26 cellular contexts compared by ENCODE assay signal in genomic region chr11:125293596-125293995, GRCh38.
DNase-seq lines count a peak whose midpoint lies in the region; ATAC-seq, FAIRE-seq and TF ChIP-seq lines count a peak whose summit lies in the region.
"Had no signal": no experiment of that assay in that cellular context is flagged by ENCODE, and none has a peak within 500 bp of the region (broad histone marks: within the 10 kb centered on the region; RNA-seq: fewer than 3 reads in every experiment).

No MANE protein-coding gene starts in this region.

- no peaks in the 10 kb centered on the region for H3K4me1 ChIP-seq in IMR-90 (ENCODE audit: control insufficient read depth, insufficient read depth, low read length)
- H3K4me1 ChIP-seq in endothelial cell of umbilical vein (ENCODE audit: control insufficient read depth, extremely low read depth, insufficient read depth, low read length): peaks cover 34% of the 10 kb centered on the region
- H3K4me1 ChIP-seq: A549, BE2C, HAP-1 had no signal

- no peak overlapping the region for H4K5ac ChIP-seq in IMR-90 (ENCODE audit: low read depth, low read length)

- no peak overlapping the region for H2BK120ac ChIP-seq in IMR-90 (ENCODE audit: low read depth, low read length)

- H3K14ac ChIP-seq in IMR-90 (replicated peaks; ENCODE audit: low read depth, low read length): no peak overlapping the region

- H3K9me3 Mint-ChIP-seq in chondrocyte (ENCODE audit: low read depth): no peaks in the 10 kb centered on the region
- H3K9me3 Mint-ChIP-seq in activated CD4-positive, alpha-beta T cell treated with anti-CD3 and anti-CD28 coated beads, Interleukin-2, amount 10 ng/mL, durations not matched to agents 7 days and 5 days: no peaks in the 10 kb centered on the region
- no peaks in the 10 kb centered on the region for H3K9me3 Mint-ChIP-seq in stimulated activated naive B cell treated with anti-CD40 and anti-IgM and Interleukin-4, amounts not matched to agents 10 μg/mL and 1 μg/mL and 100 μg/mL, for 72 hours
- H3K9me3 Mint-ChIP-seq: CD4-positive, alpha-beta T cell; CD8-positive, alpha-beta memory T cell; GM23338 had no signal

- H3K9ac ChIP-seq in IMR-90 (ENCODE audit: low read depth, low read length) (no peak overlapping the region), endothelial cell of umbilical vein (replicated peaks; ENCODE audit: extremely low read depth, insufficient read depth, low read length) (no peak overlapping the region)
- H3K9ac ChIP-seq: BLaER1 treated with 17β-estradiol and CSF1 and Interleukin-3, amounts not matched to agents 10 nM and 100 nM had no signal

- H3K27me3 ChIP-seq in IMR-90 (ENCODE audit: control insufficient read depth, insufficient read depth, low read length) (peaks cover 10% of the 10 kb centered on the region), endothelial cell of umbilical vein (ENCODE audit: control insufficient read depth in 2 of 2, insufficient read depth in 2 of 2, low read length in 2 of 2) (peaks cover 0 to 3% of the 10 kb centered on the region in 2 experiments)
- H3K27me3 ChIP-seq: BLaER1 treated with 17β-estradiol and CSF1 and Interleukin-3, amounts not matched to agents 10 nM and 100 nM had no signal

- peak; percentile 78 for FAIRE-seq in endothelial cell of umbilical vein (lab: Jason Lieb, UNC)
- FAIRE-seq: A549, D721Med, GM12891, GM18507, H54 had no signal

- H3K4me1 Mint-ChIP-seq in chondrocyte (ENCODE audit: low read depth): peaks cover 49% of the 10 kb centered on the region
- H3K4me1 Mint-ChIP-seq in activated CD4-positive, alpha-beta T cell treated with anti-CD3 and anti-CD28 coated beads, Interleukin-2, amount 10 ng/mL, durations not matched to agents 7 days and 5 days: no peaks in the 10 kb centered on the region
- H3K4me1 Mint-ChIP-seq in stimulated activated naive B cell treated with anti-CD40 and anti-IgM and Interleukin-4, amounts not matched to agents 10 μg/mL and 1 μg/mL and 100 μg/mL, for 72 hours: no peaks in the 10 kb centered on the region
- H3K4me1 Mint-ChIP-seq: CD14-positive monocyte; CD8-positive, alpha-beta memory T cell had no signal

- CTCF ChIA-PET in IMR-90 (lab: Yijun Ruan, JAX): interaction anchor here (1.1 kb wide), 1 partner anchor 10 kb away, joined by 3 read pairs; no protein-coding TSS in a partner anchor
- CTCF ChIA-PET in endothelial cell of umbilical vein (lab: Charles Lee): interaction anchor here (0.9 kb wide), 1 partner anchor 52 kb away, joined by 4 read pairs; no protein-coding TSS in a partner anchor
- CTCF ChIA-PET in activated CD4-positive, alpha-beta T cell treated with anti-CD3 and anti-CD28 coated beads, Interleukin-2, amount 10 ng/mL, durations not matched to agents 7 days and 5 days (lab: Charles Lee): no interaction called here

- peaks cover 10% of the 10 kb centered on the region for H3K36me3 Mint-ChIP-seq in chondrocyte (ENCODE audit: low read depth)
- no peaks in the 10 kb centered on the region for H3K36me3 Mint-ChIP-seq in activated CD4-positive, alpha-beta T cell treated with anti-CD3 and anti-CD28 coated beads, Interleukin-2, amount 10 ng/mL, durations not matched to agents 7 days and 5 days (ENCODE audit: low read depth)
- no peaks in the 10 kb centered on the region for H3K36me3 Mint-ChIP-seq in stimulated activated naive B cell treated with anti-CD40 and anti-IgM and Interleukin-4, amounts not matched to agents 10 μg/mL and 1 μg/mL and 100 μg/mL, for 72 hours
- H3K36me3 Mint-ChIP-seq: CD14-positive monocyte; CD8-positive, alpha-beta memory T cell had no signal

- H2AK9ac ChIP-seq in IMR-90 (replicated peaks; ENCODE audit: low read depth, low read length, poor library complexity): no peak overlapping the region

- intact Hi-C loops in IMR-90 (cut with micrococcal nuclease): no loop called here
- intact Hi-C loops in endothelial cell of umbilical vein (cut with micrococcal nuclease): no loop called here
- intact Hi-C loops in sciatic nerve (cut with DNase I): no loop called here

- no peak for TF ChIP-seq RAD21 in IMR-90 (IDR thresholded peaks at IDR 0.05; ENCODE audit: low read length)

- no peak overlapping the region for H2BK15ac ChIP-seq in IMR-90 (ENCODE audit: low read depth, low read length)

- H3K9me1 ChIP-seq in IMR-90 (ENCODE audit: insufficient read depth, low read length) (0 out of 2 replicates have a peak, but pooled peaks cover 4% of the 10 kb centered on the region), endothelial cell of umbilical vein (replicated peaks; ENCODE audit: control insufficient read depth, extremely low read depth, insufficient read depth, low read length) (no peaks in the 10 kb centered on the region)

- no peak overlapping the region for H3K56ac ChIP-seq in IMR-90 (ENCODE audit: extremely low read depth, insufficient read depth, low read length)

- H3K36me3 ChIP-seq in IMR-90 (ENCODE audit: control insufficient read depth, insufficient read depth, low read length): no peaks in the 10 kb centered on the region
- no peaks in the 10 kb centered on the region for H3K36me3 ChIP-seq in endothelial cell of umbilical vein (ENCODE audit: control insufficient read depth in 2 of 2, extremely low read depth in 1 of 2, insufficient read depth in 2 of 2, low read length in 2 of 2)
- H3K36me3 ChIP-seq: BE2C; BLaER1 treated with 17β-estradiol and CSF1 and Interleukin-3, amounts not matched to agents 10 nM and 100 nM; HAP-1 had no signal

- H3K4me2 ChIP-seq in IMR-90 (ENCODE audit: low read depth, low read length) (no peak overlapping the region), endothelial cell of umbilical vein (ENCODE audit: insufficient read depth, low read length) (no peak overlapping the region)
- H3K4me2 ChIP-seq: A549, GM23338 had no signal

- no peak for TF ChIP-seq CTCF in IMR-90 (conservative IDR thresholded peaks at IDR 0.05; ENCODE audit: low read depth, low read length)
- TF ChIP-seq CTCF in chondrocyte (IDR thresholded peaks at IDR 0.05): no peak
- no peak for TF ChIP-seq CTCF in endothelial cell of umbilical vein (IDR thresholded peaks at IDR 0.05; ENCODE audit: extremely low read depth in 1 of 2, insufficient read depth in 1 of 2, low read depth in 1 of 2, low read length in 2 of 2)

- WGBS in IMR-90 (ENCODE audit: extremely low coverage in 2 of 2, insufficient read length in 1 of 2), 2 experiments: no CpG with 5 or more reads among the region's 5 CpGs

- 0 out of 2 replicates have a peak overlapping the region, but pooled peaks have one; percentile 27 for H2AK5ac ChIP-seq in IMR-90 (ENCODE audit: low read depth, low read length)

- TF ChIP-seq POLR2A in IMR-90 (IDR thresholded peaks at IDR 0.05; ENCODE audit: low read depth, low read length): no peak
- no peak for TF ChIP-seq POLR2A in endothelial cell of umbilical vein (IDR thresholded peaks at IDR 0.05; ENCODE audit: low read depth, low read length)

- H3K79me2 ChIP-seq in endothelial cell of umbilical vein (ENCODE audit: control insufficient read depth, insufficient read depth, low read length): no peaks in the 10 kb centered on the region

- H3K23ac ChIP-seq in IMR-90 (ENCODE audit: low read depth, low read length): no peak overlapping the region

- H2AFZ ChIP-seq in IMR-90 (replicated peaks; ENCODE audit: low read length, poor library complexity) (no peak overlapping the region), endothelial cell of umbilical vein (ENCODE audit: low read depth, low read length) (peak overlapping the region; percentile 12)
- H2AFZ ChIP-seq: GM23338 had no signal

- no peak overlapping the region for H2BK5ac ChIP-seq in IMR-90 (ENCODE audit: low read depth, low read length, poor library complexity, severe bottlenecking)

- H3K27ac ChIP-seq in IMR-90 (ENCODE audit: insufficient read depth, low read length) (no peak overlapping the region), endothelial cell of umbilical vein (ENCODE audit: insufficient read depth, low read depth, low read length) (no peak overlapping the region)
- H3K27ac ChIP-seq: A549; BLaER1 treated with 17β-estradiol and CSF1 and Interleukin-3, amounts not matched to agents 10 nM and 100 nM had no signal

- DNase-seq in IMR-90: no peak
- DNase-seq in chondrocyte (ENCODE audit: low spot score): no peak
- DNase-seq in endothelial cell of umbilical vein (ENCODE audit: low read depth, low spot score): no peak
- no peak for DNase-seq in activated CD4-positive, alpha-beta T cell treated with anti-CD3 and anti-CD28 coated beads, Interleukin-2, amount 10 ng/mL, durations not matched to agents 7 days and 5 days
- no peak for DNase-seq in sciatic nerve (ENCODE audit: low spot score)
- DNase-seq in stimulated activated naive B cell treated with anti-CD40 and anti-IgM and Interleukin-4, amounts not matched to agents 10 μg/mL and 1 μg/mL and 100 μg/mL, for 72 hours: no peak
- DNase-seq in LoVo (ENCODE audit: low spot score): no peak
- DNase-seq: 8988T; ACHN; AML-193; BE2C; CD4-positive, alpha-beta T cell; CD8-positive, alpha-beta memory T cell; DMS 273 treated with DMSO at 0.1 percent for 48 hours; DMS79; EL; GDM1 had no signal

- no peaks in the 10 kb centered on the region for H4K20me1 ChIP-seq in IMR-90 (ENCODE audit: insufficient read depth, low read length)
- H4K20me1 ChIP-seq in endothelial cell of umbilical vein (replicated peaks; ENCODE audit: control insufficient read depth, extremely low read depth, insufficient read depth, low read length): no peaks in the 10 kb centered on the region
- H4K20me1 ChIP-seq: BLaER1 treated with 17β-estradiol and CSF1 and Interleukin-3, amounts not matched to agents 10 nM and 100 nM had no signal

- dilution Hi-C loops in IMR-90 (cut with HindIII; ENCODE audit: low sequenced_read_pairs, unreplicated experiment): no loop called here
- dilution Hi-C loops in endothelial cell of umbilical vein (cut with MboI; ENCODE audit: extremely low pct_ligation_motif_present, low sequenced_read_pairs): no loop called here

- POLR2A ChIA-PET in IMR-90 (lab: Charles Lee; ENCODE audit: unreplicated experiment) (no interaction called here), endothelial cell of umbilical vein (lab: Charles Lee) (no interaction called here)
- POLR2A ChIA-PET in activated CD4-positive, alpha-beta T cell treated with anti-CD3 and anti-CD28 coated beads, Interleukin-2, amount 10 ng/mL, durations not matched to agents 7 days and 5 days (lab: Charles Lee): no interaction called here

- in situ Hi-C loops in IMR-90 (cut with MboI; ENCODE audit: low sequenced_read_pairs): no loop called here

- no peaks in the 10 kb centered on the region for H3K27me3 Mint-ChIP-seq in chondrocyte (ENCODE audit: low read depth)
- H3K27me3 Mint-ChIP-seq in activated CD4-positive, alpha-beta T cell treated with anti-CD3 and anti-CD28 coated beads, Interleukin-2, amount 10 ng/mL, durations not matched to agents 7 days and 5 days: peaks cover 20% of the 10 kb centered on the region
- peaks cover 8 to 11% of the 10 kb centered on the region in 2 donors for H3K27me3 Mint-ChIP-seq in stimulated activated naive B cell treated with anti-CD40 and anti-IgM and Interleukin-4, amounts not matched to agents 10 μg/mL and 1 μg/mL and 100 μg/mL, for 72 hours

- BruUV-seq in IMR-90 (replicated peaks; lab: Mats Ljungman, UMichigan): no TSS peak
- BruUV-seq in endothelial cell of umbilical vein (replicated peaks; lab: Mats Ljungman, UMichigan): no TSS peak

- H2BK20ac ChIP-seq in IMR-90 (ENCODE audit: low read depth, low read length): no peak overlapping the region

- ATAC-seq in IMR-90 (ENCODE audit: low read depth) (no peak), sciatic nerve (no peak)
- ATAC-seq in stimulated activated naive B cell treated with anti-CD40 and anti-IgM and Interleukin-4, amounts not matched to agents 10 μg/mL and 1 μg/mL and 100 μg/mL, for 72 hours (replicated peaks): no peak
- ATAC-seq: A549, GM23338 had no signal

- no peaks in the 10 kb centered on the region for H3K79me1 ChIP-seq in IMR-90 (ENCODE audit: low read depth in 1 of 2, low read length in 2 of 2)

- H3K9me3 ChIP-seq in IMR-90 (ENCODE audit: control insufficient read depth, insufficient read depth, low read length): no peaks in the 10 kb centered on the region
- no peaks in the 10 kb centered on the region for H3K9me3 ChIP-seq in endothelial cell of umbilical vein (replicated peaks; ENCODE audit: control insufficient read depth, insufficient read depth, low read length)
- H3K9me3 ChIP-seq: A549; BE2C; BLaER1 treated with 17β-estradiol and CSF1 and Interleukin-3, amounts not matched to agents 10 nM and 100 nM; HAP-1 had no signal

- H3K4me3 ChIP-seq in IMR-90 (ENCODE audit: insufficient read depth, low read depth, low read length) (no peak overlapping the region), endothelial cell of umbilical vein (replicated peaks in 1 of 3; ENCODE audit: insufficient read depth in 1 of 3, low read depth in 1 of 3, low read length in 3 of 3) (no peak overlapping the region)
- H3K4me3 ChIP-seq: A549; BLaER1 treated with 17β-estradiol and CSF1 and Interleukin-3, amounts not matched to agents 10 nM and 100 nM; GM23338; HAP-1 had no signal

- no peak overlapping the region for H4K8ac ChIP-seq in IMR-90 (ENCODE audit: low read depth in 2 of 2, low read length in 2 of 2)

- no peak overlapping the region for H3K4ac ChIP-seq in IMR-90 (ENCODE audit: low read depth, low read length)

- H3K18ac ChIP-seq in IMR-90 (ENCODE audit: low read depth, low read length): no peak overlapping the region

- peak overlapping the region; percentile 27 for H3K27ac Mint-ChIP-seq in chondrocyte (ENCODE audit: unreplicated experiment)
- no peak overlapping the region for H3K27ac Mint-ChIP-seq in activated CD4-positive, alpha-beta T cell treated with anti-CD3 and anti-CD28 coated beads, Interleukin-2, amount 10 ng/mL, durations not matched to agents 7 days and 5 days
- H3K27ac Mint-ChIP-seq in stimulated activated naive B cell treated with anti-CD40 and anti-IgM and Interleukin-4, amounts not matched to agents 10 μg/mL and 1 μg/mL and 100 μg/mL, for 72 hours: no peak overlapping the region
- H3K27ac Mint-ChIP-seq: CD4-positive, alpha-beta T cell; CD8-positive, alpha-beta memory T cell; GM23338 had no signal

- no peak overlapping the region for H4K91ac ChIP-seq in IMR-90 (ENCODE audit: insufficient read depth, low read depth, low read length)

- H3K4me3 Mint-ChIP-seq in chondrocyte (ENCODE audit: unreplicated experiment): no peak overlapping the region
- no peak overlapping the region for H3K4me3 Mint-ChIP-seq in activated CD4-positive, alpha-beta T cell treated with anti-CD3 and anti-CD28 coated beads, Interleukin-2, amount 10 ng/mL, durations not matched to agents 7 days and 5 days
- H3K4me3 Mint-ChIP-seq in stimulated activated naive B cell treated with anti-CD40 and anti-IgM and Interleukin-4, amounts not matched to agents 10 μg/mL and 1 μg/mL and 100 μg/mL, for 72 hours: no peak overlapping the region
- H3K4me3 Mint-ChIP-seq: CD14-positive monocyte; CD4-positive, alpha-beta T cell; CD8-positive, alpha-beta memory T cell; GM23338 had no signal
